ENCODE assay signal across 9 cellular contexts in genomic region chr12:39807043-39807442, GRCh38.
DNase-seq lines count a peak whose midpoint lies in the region; ATAC-seq lines count a peak whose summit lies in the region.
"Had no signal": no experiment of that assay in that cellular context is flagged by ENCODE, and none has a peak within 500 bp of the region (broad histone marks: within the 10 kb centered on the region; RNA-seq: fewer than 3 reads in every experiment).

No MANE protein-coding gene starts in this region.

- H3K27ac ChIP-seq in substantia nigra (ENCODE audit: low read depth, low read length, poor library complexity, severe bottlenecking): no peak overlapping the region

- ATAC-seq in GM18502 (IDR thresholded peaks at IDR 0.05; ENCODE audit: poor library complexity, unreplicated experiment) (peak; percentile 78), HG02981 (IDR thresholded peaks at IDR 0.05; ENCODE audit: unreplicated experiment) (peak; percentile 84)

- DNase-seq in SK-N-DZ (ENCODE audit: low spot score): peak; percentile 49
- DNase-seq in left kidney (ENCODE audit: low read depth, low spot score): peak; percentile 11
- DNase-seq in substantia nigra (lab: John Stamatoyannopoulos, UW): no peak
- DNase-seq in occipital lobe (lab: John Stamatoyannopoulos, UW): no peak
- DNase-seq in nucleus accumbens (lab: John Stamatoyannopoulos, UW): no peak
- DNase-seq in SHP77 (lab: John Stamatoyannopoulos, UW): no peak
- DNase-seq: stimulated activated CD4-positive, alpha-beta T cell treated with anti-CD3 and anti-CD28 coated beads, Interleukin-12 subunit alpha, Interleukin-12 subunit beta, amount 100 ng/mL, for 4 hours had no signal

Comparison
In these comparisons a context has a peak if more than half of its experiments do, and no peak if none do; other contexts are left out.
1. DNase-seq: peak in SK-N-DZ (single experiment) and left kidney (single experiment); none in substantia nigra (0 of 49), occipital lobe (single experiment), nucleus accumbens (0 of 56) and SHP77 (0 of 2).